15 cellular contexts compared by ENCODE assay signal in the genomic region with DNA sequence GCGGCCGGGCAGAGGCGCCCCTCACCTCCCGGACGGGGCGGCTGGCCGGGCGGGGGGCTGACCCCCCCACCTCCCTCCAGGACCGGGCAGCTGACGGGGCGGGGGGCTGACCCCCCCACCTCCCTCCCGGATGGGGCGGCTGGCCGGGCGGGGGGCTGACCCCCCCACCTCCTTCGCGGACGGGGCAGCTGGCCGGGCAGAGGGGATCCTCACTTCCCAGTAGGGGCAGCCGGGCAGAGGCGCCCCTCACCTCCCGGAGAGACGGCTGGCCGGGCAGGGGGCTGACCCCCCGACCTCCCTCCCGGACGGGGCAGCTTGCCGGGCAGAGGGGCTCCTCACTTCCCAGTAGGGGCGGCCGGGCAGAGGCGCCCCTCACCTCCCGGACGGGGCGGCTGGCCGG. TPM values are rescaled to one million over a fixed set of nuclear protein-coding genes. Genes with fewer than 3 reads are reported as not detected.
"Had no signal": no experiment of that assay in that cellular context is flagged by ENCODE, and none has a peak within 500 bp of the region (broad histone marks: within the 10 kb centered on the region; RNA-seq: fewer than 3 reads in every experiment).

No MANE protein-coding gene starts in this region.

RNA-seq across cellular contexts. Expression of gene GJA8, which starts 46.9 kb away (rescaled TPM):
- total RNA-seq: activated B cell treated with CpG ODN at 0.5 μM for 24 hours; activated CD4-positive, alpha-beta memory T cell treated with anti-CD3 and anti-CD28 coated beads for 36 hours; activated CD4-positive, alpha-beta memory T cell treated with anti-CD3 and anti-CD28 coated beads, Interleukin-2, amount 10 ng/mL, durations not matched to agents 7 days and 5 days; activated CD4-positive, alpha-beta T cell treated with anti-CD3 and anti-CD28 coated beads for 36 hours; activated CD4-positive, alpha-beta T cell treated with anti-CD3 and anti-CD28 coated beads, Interleukin-2, amount 10 ng/mL, durations not matched to agents 24 days and 14 days; activated CD4-positive, alpha-beta T cell treated with anti-CD3 and anti-CD28 coated beads, Interleukin-2, amount 10 ng/mL, durations not matched to agents 7 days and 5 days; activated CD8-positive, alpha-beta memory T cell treated with anti-CD3 and anti-CD28 coated beads for 36 hours; activated CD8-positive, alpha-beta memory T cell treated with anti-CD3 and anti-CD28 coated beads, Interleukin-2, amount 10 ng/mL, durations not matched to agents 7 days and 5 days; activated CD8-positive, alpha-beta T cell treated with anti-CD3 and anti-CD28 coated beads for 36 hours; activated CD8-positive, alpha-beta T cell treated with anti-CD3 and anti-CD28 coated beads, Interleukin-2, amount 10 ng/mL, durations not matched to agents 7 days and 5 days; T-cell; T-helper 1 cell treated with Interleukin-12 subunit alpha and Interleukin-12 subunit beta and Interleukin-4 antibody, amounts not matched to agents 30 ng/mL and 1 ng/mL, for 36 hours; T-helper 17 cell; T-helper 2 cell treated with Interferon-gamma antibody and Interleukin-4, amounts not matched to agents 100 ng/mL and 5 ng/mL, for 36 hours; WTC11 had no signal
